12 cellular contexts compared by ENCODE assay signal in genomic region chr4:10983274-10983673, GRCh38.
DNase-seq lines count a peak whose midpoint lies in the region; ATAC-seq and TF ChIP-seq lines count a peak whose summit lies in the region.
"Had no signal": no experiment of that assay in that cellular context is flagged by ENCODE, and none has a peak within 500 bp of the region (broad histone marks: within the 10 kb centered on the region; RNA-seq: fewer than 3 reads in every experiment).

No MANE protein-coding gene starts in this region.

- H3K4me1 Mint-ChIP-seq in WTC11: peaks cover 30% of the 10 kb centered on the region

- CTCF ChIA-PET in WTC11 (lab: Charles Lee): no interaction called here

- H3K9me3 Mint-ChIP-seq in WTC11: peaks cover 78% of the 10 kb centered on the region

- H3K27ac Mint-ChIP-seq in WTC11: no peak overlapping the region

- no peak overlapping the region for H3K4me3 ChIP-seq in tibial artery
- H3K4me3 ChIP-seq: ascending aorta, lung had no signal

- H3K4me1 ChIP-seq in tibial artery: no peaks in the 10 kb centered on the region
- H3K4me1 ChIP-seq: ascending aorta had no signal

- H3K27me3 Mint-ChIP-seq in WTC11 (ENCODE audit: low read depth): peaks cover 17% of the 10 kb centered on the region

- peak; percentile 62 for ATAC-seq in HG03039 (IDR thresholded peaks at IDR 0.05; ENCODE audit: unreplicated experiment)
- peak; percentile 10; the same call in 1 of the 2 replicates for ATAC-seq in WTC11
- ATAC-seq: Right ventricle myocardium inferior had no signal

- H3K4me3 Mint-ChIP-seq in WTC11: no peak overlapping the region

- no peak overlapping the region for H3K27ac ChIP-seq in tibial artery
- H3K27ac ChIP-seq: ascending aorta had no signal

- POLR2A ChIA-PET in WTC11 (lab: Charles Lee): no interaction called here

- intact Hi-C loops in tibial artery (cut with DNase I; ENCODE audit: low total_unique reads): no loop called here

- H3K27me3 ChIP-seq in tibial artery: no peaks in the 10 kb centered on the region
- H3K27me3 ChIP-seq: ascending aorta had no signal

- H3K9me3 ChIP-seq in tibial artery: no peaks in the 10 kb centered on the region
- H3K9me3 ChIP-seq: ascending aorta had no signal

- H3K36me3 ChIP-seq in tibial artery: no peaks in the 10 kb centered on the region
- H3K36me3 ChIP-seq: ascending aorta had no signal

- H3K36me3 Mint-ChIP-seq in WTC11: peaks cover 55% of the 10 kb centered on the region

- DNase-seq in stimulated activated CD4-positive, alpha-beta T cell treated with anti-CD3 and anti-CD28 coated beads, Interleukin-15, amount 100 ng/mL, for 24 hours: peak; percentile 2
- DNase-seq in stimulated activated CD4-positive, alpha-beta T cell treated with anti-CD3 and anti-CD28 coated beads, Interleukin-4, amount 100 ng/mL, for 24 hours: no peak
- no peak for DNase-seq in WTC11 (ENCODE audit: low spot score)
- no peak for DNase-seq in tibial artery
- DNase-seq in NCI-H2171 treated with DMSO at 0.1 percent for 48 hours (lab: John Stamatoyannopoulos, UW): no peak
- DNase-seq in NCI-H1930 (lab: John Stamatoyannopoulos, UW): no peak
- no peak for DNase-seq in stimulated activated naive CD4-positive, alpha-beta T cell (lab: John Stamatoyannopoulos, UW)
- DNase-seq: NCI-H1417 treated with DMSO at 0.1 percent for 48 hours had no signal

- TF ChIP-seq CTCF in WTC11 (IDR thresholded peaks at IDR 0.05) (no peak), tibial artery (IDR thresholded peaks at IDR 0.05) (no peak)

TF ChIP-seq in WTC11, 78 proteins besides CTCF, POLR2A, EP300 and RAD21 (continues in another document):
- TF ChIP-seq HMGXB4 (CRISPR knock-in tag; IDR thresholded peaks at IDR 0.05) (no peak), CDX4 (CRISPR knock-in tag; IDR thresholded peaks at IDR 0.05; ENCODE audit: borderline replicate concordance) (no peak), ARID4B (CRISPR knock-in tag; IDR thresholded peaks at IDR 0.05; ENCODE audit: borderline replicate concordance) (no peak), ZNF281 (CRISPR knock-in tag; IDR thresholded peaks at IDR 0.05) (no peak), PRDM15 (CRISPR knock-in tag; IDR thresholded peaks at IDR 0.05) (no peak), EMX1 (CRISPR knock-in tag; IDR thresholded peaks at IDR 0.05) (no peak), NR1H2 (CRISPR knock-in tag; IDR thresholded peaks at IDR 0.05) (no peak), GABPB1 (CRISPR knock-in tag; IDR thresholded peaks at IDR 0.05) (no peak), JUN (CRISPR knock-in tag; IDR thresholded peaks at IDR 0.05) (no peak), FOXK1 (CRISPR knock-in tag; IDR thresholded peaks at IDR 0.05) (no peak)
